1 cellular context compared by ENCODE assay signal in genomic region chr12:68106160-68106559, GRCh38.
TF ChIP-seq lines count a peak whose summit lies in the region.

No MANE protein-coding gene starts in this region.

TF ChIP-seq in SK-N-SH treated with all-trans-retinoic acid at 6 μM for 48 hours, 23 proteins besides CTCF, POLR2A, EP300 and RAD21 (continued from another document):
- TF ChIP-seq ZNF565 (CRISPR knock-in tag; conservative IDR thresholded peaks at IDR 0.05; ENCODE audit: low read depth) (no peak), TSHZ2 (CRISPR knock-in tag; IDR thresholded peaks at IDR 0.05) (no peak), RARB (CRISPR knock-in tag; IDR thresholded peaks at IDR 0.05) (no peak)
